18 cellular contexts compared by ENCODE assay signal in the genomic region with DNA sequence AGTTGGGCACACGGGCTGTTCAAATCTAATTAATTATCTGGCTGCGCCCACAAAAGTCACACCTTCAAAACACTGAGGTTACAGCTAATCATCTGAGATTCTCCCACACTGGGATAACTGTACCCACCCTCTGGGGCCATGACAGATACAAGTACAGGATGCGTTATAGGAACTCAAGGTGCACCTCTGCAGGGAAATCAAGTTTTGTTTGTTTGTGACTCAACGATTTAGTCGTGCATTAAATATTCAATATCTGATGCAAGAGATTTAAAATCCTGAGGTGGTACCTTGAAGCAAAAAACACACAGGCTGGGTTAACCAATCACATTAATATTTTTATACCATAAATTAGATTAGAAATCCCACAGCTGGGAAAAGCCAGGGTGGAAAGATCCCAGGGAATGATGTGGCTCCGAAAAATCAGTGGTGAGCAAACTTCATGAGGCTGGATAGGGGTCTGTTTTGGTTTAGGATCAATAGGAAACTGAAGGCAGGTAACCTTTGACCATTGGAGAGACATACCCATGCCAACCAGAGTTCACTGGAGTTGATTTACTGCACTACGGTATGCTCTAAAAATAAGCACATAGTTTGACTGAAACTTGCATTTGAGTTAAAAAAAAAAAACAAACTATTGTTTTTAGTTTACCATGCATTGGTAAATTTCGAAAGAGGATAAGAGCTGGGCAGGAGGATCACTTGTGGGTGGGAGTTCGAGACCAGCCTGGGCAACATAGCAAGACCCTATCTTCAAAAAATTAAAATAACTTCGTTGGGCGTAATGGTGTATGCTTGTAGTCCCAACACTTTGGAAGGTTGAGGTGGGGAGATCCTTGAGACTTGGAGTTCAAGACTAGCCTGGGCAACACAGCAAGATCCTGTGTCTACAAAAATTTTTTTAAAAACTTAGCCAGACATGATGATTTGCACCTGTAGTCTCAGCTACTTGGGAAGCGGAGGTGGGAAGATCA. TPM values are rescaled to one million over a fixed set of nuclear protein-coding genes. Genes with fewer than 3 reads are reported as not detected.
DNase-seq lines count a peak whose midpoint lies in the region; ATAC-seq and TF ChIP-seq lines count a peak whose summit lies in the region.
"Had no signal": no experiment of that assay in that cellular context is flagged by ENCODE, and none has a peak within 500 bp of the region (broad histone marks: within the 10 kb centered on the region; RNA-seq: fewer than 3 reads in every experiment).

No MANE protein-coding gene starts in this region.

- H3K9me3 Mint-ChIP-seq in endothelial cell (ENCODE audit: unreplicated experiment) = no peaks in the 10 kb centered on the region
- H3K9me3 Mint-ChIP-seq: CD4-positive, alpha-beta T cell had no signal

- TF ChIP-seq CTCF in mammary epithelial cell (conservative IDR thresholded peaks at IDR 0.05 in 1 of 2, IDR thresholded peaks at IDR 0.05 in 1 of 2; ENCODE audit: extremely low read depth in 1 of 2, insufficient read depth in 1 of 2, low read depth in 1 of 2, low read length in 2 of 2) (no peak), foreskin keratinocyte (conservative IDR thresholded peaks at IDR 0.05) (no peak), right lobe of liver (IDR thresholded peaks at IDR 0.05) (no peak), endothelial cell (IDR thresholded peaks at IDR 0.05; ENCODE audit: unreplicated experiment) (no peak), GM13976 (IDR thresholded peaks at IDR 0.05; ENCODE audit: borderline replicate concordance, control extremely low read depth, extremely low read depth, insufficient read depth, missing control alignments) (no peak)

- dilution Hi-C loops in mammary epithelial cell (cut with HindIII; ENCODE audit: low sequenced_read_pairs) = loop anchor here (5.0 kb wide), 2 partner anchors 57 to 68 kb away; no protein-coding TSS in a partner anchor

- H3K9me3 ChIP-seq in mammary epithelial cell (replicated peaks; ENCODE audit: insufficient read depth, low read length) = no peaks in the 10 kb centered on the region
- no peaks in the 10 kb centered on the region for H3K9me3 ChIP-seq in right lobe of liver
- H3K9me3 ChIP-seq: BLaER1 treated with 17β-estradiol and CSF1 and Interleukin-3, amounts not matched to agents 10 nM and 100 nM had no signal

- BruUV-seq in mammary epithelial cell (replicated peaks; lab: Mats Ljungman, UMichigan) = no TSS peak

- H3K36me3 Mint-ChIP-seq in endothelial cell (ENCODE audit: low read depth, unreplicated experiment) = no peaks in the 10 kb centered on the region

- H3K27ac Mint-ChIP-seq in endothelial cell (ENCODE audit: unreplicated experiment) = no peak overlapping the region
- H3K27ac Mint-ChIP-seq: CD4-positive, alpha-beta T cell had no signal

- no peak overlapping the region for H3K4me3 Mint-ChIP-seq in endothelial cell (ENCODE audit: unreplicated experiment)
- H3K4me3 Mint-ChIP-seq: CD4-positive, alpha-beta T cell had no signal

- H2AFZ ChIP-seq in mammary epithelial cell (ENCODE audit: low read depth, low read length) = no peak overlapping the region
- H2AFZ ChIP-seq: PC-9 had no signal

- peaks cover 17% of the 10 kb centered on the region for H3K4me1 ChIP-seq in mammary epithelial cell (ENCODE audit: insufficient read depth, low read length)
- peaks cover 3% of the 10 kb centered on the region for H3K4me1 ChIP-seq in foreskin keratinocyte
- peaks cover 0 to 24% (median 12%) of the 10 kb centered on the region in 4 donors for H3K4me1 ChIP-seq in right lobe of liver
- H3K4me1 ChIP-seq: BLaER1 treated with 17β-estradiol and CSF1 and Interleukin-3, amounts not matched to agents 10 nM and 100 nM had no signal

- H3K4me2 ChIP-seq in mammary epithelial cell (ENCODE audit: insufficient read depth, low read depth, low read length) = peak overlapping the region; percentile 55
- H3K4me2 ChIP-seq: BLaER1 treated with 17β-estradiol and CSF1 and Interleukin-3, amounts not matched to agents 10 nM and 100 nM; PC-9 had no signal

- DNase-seq in HuH-7.5 (ENCODE audit: low spot score) (peak; percentile 52), mammary epithelial cell (peak; percentile 44), foreskin keratinocyte (no peak), right lobe of liver (no peak), endothelial cell (ENCODE audit: low spot score) (no peak), GM13976 (ENCODE audit: low spot score) (no peak)
- DNase-seq: AML-193; CD4-positive, alpha-beta T cell; KG1; MM.1S; NCI-H2029 treated with DMSO at 0.1 percent for 48 hours; NCI-H526 treated with DMSO at 0.1 percent for 48 hours; SHP77 had no signal

- H3K27ac ChIP-seq in mammary epithelial cell (ENCODE audit: insufficient read depth, low read depth, low read length) (peak overlapping the region; percentile 81), foreskin keratinocyte (peak overlapping the region; percentile 65), right lobe of liver (peak overlapping the region; percentile 64 to 79 (median 69))
- H3K27ac ChIP-seq: BLaER1 treated with 17β-estradiol and CSF1 and Interleukin-3, amounts not matched to agents 10 nM and 100 nM; PC-9 had no signal

- H3K4me3 ChIP-seq in mammary epithelial cell (replicated peaks in 1 of 3; ENCODE audit: insufficient read depth in 1 of 3, low read depth in 2 of 3, low read length in 3 of 3) = no peak overlapping the region
- H3K4me3 ChIP-seq in right lobe of liver = no peak overlapping the region
- H3K4me3 ChIP-seq: BLaER1 treated with 17β-estradiol and CSF1 and Interleukin-3, amounts not matched to agents 10 nM and 100 nM; PC-9 had no signal

- CTCF ChIA-PET in mammary epithelial cell (lab: Charles Lee; ENCODE audit: low non-redundant PET) = no interaction called here

- H4K20me1 ChIP-seq in mammary epithelial cell (ENCODE audit: insufficient read depth, low read length) = no peaks in the 10 kb centered on the region
- H4K20me1 ChIP-seq: BLaER1 treated with 17β-estradiol and CSF1 and Interleukin-3, amounts not matched to agents 10 nM and 100 nM had no signal

- H3K36me3 ChIP-seq in mammary epithelial cell (ENCODE audit: insufficient read depth, low read length) (no peaks in the 10 kb centered on the region), right lobe of liver (no peaks in the 10 kb centered on the region)
- H3K36me3 ChIP-seq: BLaER1 treated with 17β-estradiol and CSF1 and Interleukin-3, amounts not matched to agents 10 nM and 100 nM had no signal

- H3K4me1 Mint-ChIP-seq in endothelial cell (ENCODE audit: unreplicated experiment) = no peaks in the 10 kb centered on the region

- no peaks in the 10 kb centered on the region for H3K27me3 ChIP-seq in mammary epithelial cell (ENCODE audit: insufficient read depth, low read length)
- H3K27me3 ChIP-seq in foreskin keratinocyte = peaks cover 12% of the 10 kb centered on the region
- no peaks in the 10 kb centered on the region for H3K27me3 ChIP-seq in right lobe of liver
- H3K27me3 ChIP-seq: BLaER1 treated with 17β-estradiol and CSF1 and Interleukin-3, amounts not matched to agents 10 nM and 100 nM had no signal

- ATAC-seq in foreskin keratinocyte = no peak
- peak; percentile 87 to 88 (median 87) for ATAC-seq in right lobe of liver
- no peak for ATAC-seq in GM21737 (IDR thresholded peaks at IDR 0.05; ENCODE audit: unreplicated experiment)
- ATAC-seq in GM18873 (IDR thresholded peaks at IDR 0.05; ENCODE audit: low FRiP score, unreplicated experiment) = no peak

- H3K9ac ChIP-seq in mammary epithelial cell (ENCODE audit: insufficient read depth, low read length) = no peak overlapping the region
- H3K9ac ChIP-seq: BLaER1 treated with 17β-estradiol and CSF1 and Interleukin-3, amounts not matched to agents 10 nM and 100 nM had no signal

- 81% methylated on average over 12 of the region's 12 CpGs for WGBS in mammary epithelial cell (ENCODE audit: low coverage, missing lambda C conversion rate)
- 53% methylated on average over 12 of the region's 12 CpGs for WGBS in right lobe of liver (ENCODE audit: insufficient coverage, low coverage, low lambda C conversion rate, missing lambda C conversion rate)

- H3K27me3 Mint-ChIP-seq in endothelial cell (ENCODE audit: unreplicated experiment) = no peaks in the 10 kb centered on the region

- H3K79me2 ChIP-seq in mammary epithelial cell (ENCODE audit: insufficient read depth, low read length) = no peaks in the 10 kb centered on the region

- intact Hi-C loops in mammary epithelial cell (cut with micrococcal nuclease) = loop anchor here (1.0 kb wide), 2 partner anchors 19 to 24 kb away; a partner anchor contains a TSS
- intact Hi-C loops in right lobe of liver (cut with DNase I) = no loop called here

- in situ Hi-C loops in mammary epithelial cell (cut with MboI; ENCODE audit: low sequenced_read_pairs in 2 of 2) (no loop called here), GM13976 (cut with MboI; ENCODE audit: low sequenced_read_pairs, unreplicated experiment) (no loop called here)

- TF ChIP-seq POLR2A in right lobe of liver (IDR thresholded peaks at IDR 0.05) = no peak

RNA-seq across cellular contexts. Expression of a gene that starts 23.9 kb away (rescaled TPM):
- total RNA-seq in mammary epithelial cell = 10 to 100 TPM; 39.5 to 50.0 TPM
- 18.8 TPM for polyA plus RNA-seq in mammary epithelial cell
- polyA minus RNA-seq in mammary epithelial cell = 7.5 TPM
- 32.2 and 35.3 TPM in 2 replicates for total RNA-seq in foreskin keratinocyte
- polyA plus RNA-seq in foreskin keratinocyte = 19.1 and 19.3 TPM in 2 replicates
- total RNA-seq in right lobe of liver = 10 to 100 TPM; 15.0 to 32.3 (median 27.1) TPM
- 20.7 TPM for total RNA-seq in endothelial cell (ENCODE audit: unreplicated experiment)

RNA-seq across cellular contexts. Expression of a gene that starts 47.3 kb away (rescaled TPM):
- total RNA-seq in mammary epithelial cell = 1 to 10 TPM; 2.8 to 3.3 TPM
- polyA plus RNA-seq in mammary epithelial cell = 1.1 TPM
- 0.47 TPM for polyA minus RNA-seq in mammary epithelial cell
- total RNA-seq in foreskin keratinocyte = 1.4 TPM in 2 replicates
- polyA plus RNA-seq in foreskin keratinocyte = 1.3 and 1.5 TPM in 2 replicates
- total RNA-seq in right lobe of liver = 100 to 1,000 TPM in 4 of 6 experiments, 10 to 100 TPM in 2; 53.9 to 163 (median 119) TPM
- total RNA-seq in endothelial cell (ENCODE audit: unreplicated experiment) = 0.59 TPM
- total RNA-seq: RPMI7951 had no signal

Comparison
In these comparisons a context has a peak if more than half of its experiments do, and no peak if none do; other contexts are left out.
1. DNase-seq: peak in HuH-7.5 (single experiment) and mammary epithelial cell (single experiment); none in foreskin keratinocyte (0 of 2), right lobe of liver (0 of 3), endothelial cell (single experiment) and GM13976 (single experiment).
2. ATAC-seq: peak in right lobe of liver (4 of 4); none in foreskin keratinocyte (single experiment), GM21737 (single experiment) and GM18873 (single experiment).
3. RNA of a gene that starts 47.3 kb away (total RNA-seq): 53.9 to 163 TPM in right lobe of liver; 2.8 to 3.3 TPM in mammary epithelial cell, 1.4 TPM in foreskin keratinocyte and 0.59 TPM in endothelial cell (single experiment); every median in the first group is over 10 times any median in the second.
4. Peak in every context shown above with its lines, with median percentiles within 50 percentile points of each other: H3K27ac ChIP-seq.